11 cellular contexts compared by ENCODE assay signal in the genomic region with DNA sequence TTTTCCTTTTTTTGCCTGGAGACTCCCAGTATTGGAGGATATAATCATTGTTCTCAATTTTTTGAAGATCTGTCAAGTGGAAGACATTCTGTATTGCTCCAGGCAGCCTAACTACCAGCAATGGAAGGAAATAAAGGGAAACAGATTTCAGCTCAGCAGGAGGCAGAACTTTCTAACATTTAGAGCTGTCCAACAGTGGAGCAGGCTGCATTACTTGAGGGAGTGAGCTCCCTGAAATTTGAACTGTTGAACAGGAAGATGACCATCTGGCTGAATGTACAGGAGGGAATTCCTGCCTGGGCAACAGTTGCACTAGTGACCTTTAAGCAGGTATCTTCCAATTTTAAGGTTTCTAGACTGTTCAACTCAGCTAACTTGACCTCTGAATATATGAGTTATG. TPM values are rescaled to one million over a fixed set of nuclear protein-coding genes. Genes with fewer than 3 reads are reported as not detected.
DNase-seq lines count a peak whose midpoint lies in the region; ATAC-seq and TF ChIP-seq lines count a peak whose summit lies in the region.
"Had no signal": no experiment of that assay in that cellular context is flagged by ENCODE, and none has a peak within 500 bp of the region (broad histone marks: within the 10 kb centered on the region; RNA-seq: fewer than 3 reads in every experiment).

No MANE protein-coding gene starts in this region.

- no peaks in the 10 kb centered on the region for H3K36me3 ChIP-seq in CD4-positive, CD25-positive, alpha-beta regulatory T cell (ENCODE audit: control insufficient read depth, insufficient read depth, low read length)
- H3K36me3 ChIP-seq in HEK293 (ENCODE audit: control insufficient read depth in 2 of 2, insufficient read depth in 1 of 2, low read length in 2 of 2) = peaks cover 0 to 19% of the 10 kb centered on the region in 2 experiments; a peak in 2 of 3 replicates
- H3K36me3 ChIP-seq: right atrium auricular region had no signal

- no peaks in the 10 kb centered on the region for H3K27me3 ChIP-seq in CD4-positive, CD25-positive, alpha-beta regulatory T cell (ENCODE audit: control insufficient read depth, insufficient read depth, low read length)
- H3K27me3 ChIP-seq: right atrium auricular region had no signal

- no peak overlapping the region for H3K4me3 ChIP-seq in CD4-positive, CD25-positive, alpha-beta regulatory T cell (ENCODE audit: low read depth, low read length)
- no peak overlapping the region for H3K4me3 ChIP-seq in HEK293 (ENCODE audit: low read depth, low read length)

- intact Hi-C loops in activated T-helper 1 cell treated with anti-CD3 and anti-CD28 coated beads, Interleukin-12 subunit alpha, Interleukin-12 subunit beta, Interleukin-2, Interleukin-4 antibody, amounts not matched to agents 30 ng/mL and 10 ng/mL and 1 ng/mL, durations not matched to agents 14 hours and 24 hours and 36 hours (cut with micrococcal nuclease) = loop anchor here (5.0 kb wide), 2 partner anchors 487 to 488 kb away; a partner anchor contains a TSS

- H3K4me1 ChIP-seq in CD4-positive, CD25-positive, alpha-beta regulatory T cell (ENCODE audit: control insufficient read depth, insufficient read depth, low read length, poor library complexity, severe bottlenecking) = peaks cover 27% of the 10 kb centered on the region
- no peaks in the 10 kb centered on the region for H3K4me1 ChIP-seq in HEK293 (ENCODE audit: control insufficient read depth, insufficient read depth, low read length)

- no peak for DNase-seq in CD4-positive, CD25-positive, alpha-beta regulatory T cell
- DNase-seq in activated T-helper 1 cell treated with anti-CD3 and anti-CD28 coated beads, Interleukin-12 subunit alpha, Interleukin-12 subunit beta, Interleukin-2, Interleukin-4 antibody, amounts not matched to agents 30 ng/mL and 10 ng/mL and 1 ng/mL, durations not matched to agents 14 hours and 24 hours and 36 hours (ENCODE audit: low spot score) = no peak
- DNase-seq in memory B cell (ENCODE audit: low spot score in 2 of 2) (no peak), H4 (ENCODE audit: low spot score) (no peak), EL (no peak)
- DNase-seq: activated CD8-positive, alpha-beta memory T cell treated with anti-CD3 and anti-CD28 coated beads for 24 hours; DMS53 had no signal

- peaks cover 7% of the 10 kb centered on the region for H3K27me3 Mint-ChIP-seq in CD4-positive, CD25-positive, alpha-beta regulatory T cell
- H3K27me3 Mint-ChIP-seq in activated T-helper 1 cell treated with anti-CD3 and anti-CD28 coated beads, Interleukin-12 subunit alpha, Interleukin-12 subunit beta, Interleukin-2, Interleukin-4 antibody, amounts not matched to agents 30 ng/mL and 10 ng/mL and 1 ng/mL, durations not matched to agents 14 hours and 24 hours and 36 hours (ENCODE audit: insufficient read depth) = no peaks in the 10 kb centered on the region
- H3K27me3 Mint-ChIP-seq in memory B cell = no peaks in the 10 kb centered on the region

- POLR2A ChIA-PET in HEK293 (lab: Yijun Ruan, JAX) = interaction anchor here (0.6 to 4.8 kb wide), 3 partner anchors 16 to 97 kb away, joined by 3 to 60 read pairs (median 7); a partner anchor contains a TSS

- H3K4me3 Mint-ChIP-seq in CD4-positive, CD25-positive, alpha-beta regulatory T cell = peak overlapping the region; percentile 92 to 99 (median 98)
- peak overlapping the region; percentile 99 for H3K4me3 Mint-ChIP-seq in activated T-helper 1 cell treated with anti-CD3 and anti-CD28 coated beads, Interleukin-12 subunit alpha, Interleukin-12 subunit beta, Interleukin-2, Interleukin-4 antibody, amounts not matched to agents 30 ng/mL and 10 ng/mL and 1 ng/mL, durations not matched to agents 14 hours and 24 hours and 36 hours
- peak overlapping the region; percentile 99 for H3K4me3 Mint-ChIP-seq in memory B cell

- peak overlapping the region in 2 of 3 donors; percentile 94 to 95 for H3K27ac Mint-ChIP-seq in CD4-positive, CD25-positive, alpha-beta regulatory T cell
- H3K27ac Mint-ChIP-seq in activated T-helper 1 cell treated with anti-CD3 and anti-CD28 coated beads, Interleukin-12 subunit alpha, Interleukin-12 subunit beta, Interleukin-2, Interleukin-4 antibody, amounts not matched to agents 30 ng/mL and 10 ng/mL and 1 ng/mL, durations not matched to agents 14 hours and 24 hours and 36 hours = peak overlapping the region; percentile 93
- H3K27ac Mint-ChIP-seq in memory B cell = peak overlapping the region; percentile 97

- no peak for ATAC-seq in CD4-positive, CD25-positive, alpha-beta regulatory T cell (ENCODE audit: low read depth in 2 of 2)
- ATAC-seq in memory B cell (ENCODE audit: low read depth) (no peak), HG02938 (IDR thresholded peaks at IDR 0.05; ENCODE audit: unreplicated experiment) (no peak), HG03025 (IDR thresholded peaks at IDR 0.05; ENCODE audit: low FRiP score, unreplicated experiment) (no peak)

- H3K27ac ChIP-seq in CD4-positive, CD25-positive, alpha-beta regulatory T cell (ENCODE audit: insufficient read depth, low read length, poor library complexity, severe bottlenecking) = no peak overlapping the region
- H3K27ac ChIP-seq in HEK293 (ENCODE audit: extremely low read depth, low read depth, low read length) = no peak overlapping the region

- no peaks in the 10 kb centered on the region for H3K9me3 Mint-ChIP-seq in CD4-positive, CD25-positive, alpha-beta regulatory T cell
- no peaks in the 10 kb centered on the region for H3K9me3 Mint-ChIP-seq in activated T-helper 1 cell treated with anti-CD3 and anti-CD28 coated beads, Interleukin-12 subunit alpha, Interleukin-12 subunit beta, Interleukin-2, Interleukin-4 antibody, amounts not matched to agents 30 ng/mL and 10 ng/mL and 1 ng/mL, durations not matched to agents 14 hours and 24 hours and 36 hours
- H3K9me3 Mint-ChIP-seq in memory B cell = no peaks in the 10 kb centered on the region

- H3K36me3 Mint-ChIP-seq in CD4-positive, CD25-positive, alpha-beta regulatory T cell = peaks cover 15% of the 10 kb centered on the region
- peaks cover 12% of the 10 kb centered on the region for H3K36me3 Mint-ChIP-seq in activated T-helper 1 cell treated with anti-CD3 and anti-CD28 coated beads, Interleukin-12 subunit alpha, Interleukin-12 subunit beta, Interleukin-2, Interleukin-4 antibody, amounts not matched to agents 30 ng/mL and 10 ng/mL and 1 ng/mL, durations not matched to agents 14 hours and 24 hours and 36 hours (ENCODE audit: low read depth)
- peaks cover 2% of the 10 kb centered on the region for H3K36me3 Mint-ChIP-seq in memory B cell

- CTCF ChIA-PET in HEK293 (lab: Yijun Ruan, JAX) = interaction anchor here (0.6 to 1.3 kb wide), 4 partner anchors 17 to 1231 kb away, joined by 3 to 6 read pairs (median 4); no protein-coding TSS in a partner anchor

- H3K9me3 ChIP-seq in CD4-positive, CD25-positive, alpha-beta regulatory T cell (ENCODE audit: control insufficient read depth in 2 of 2, low read length in 2 of 2) = no peaks in the 10 kb centered on the region
- H3K9me3 ChIP-seq in HEK293 (ENCODE audit: control insufficient read depth, insufficient read depth, low read depth, low read length) = no peaks in the 10 kb centered on the region
- H3K9me3 ChIP-seq: right atrium auricular region had no signal

- no peak for TF ChIP-seq CTCF in HEK293 (tag by site-specific recombination; IDR thresholded peaks at IDR 0.05)

- peaks cover 26 to 45% (median 36%) of the 10 kb centered on the region in 4 donors for H3K4me1 Mint-ChIP-seq in CD4-positive, CD25-positive, alpha-beta regulatory T cell
- H3K4me1 Mint-ChIP-seq in activated T-helper 1 cell treated with anti-CD3 and anti-CD28 coated beads, Interleukin-12 subunit alpha, Interleukin-12 subunit beta, Interleukin-2, Interleukin-4 antibody, amounts not matched to agents 30 ng/mL and 10 ng/mL and 1 ng/mL, durations not matched to agents 14 hours and 24 hours and 36 hours (ENCODE audit: low read depth) = peaks cover 42% of the 10 kb centered on the region
- peaks cover 22% of the 10 kb centered on the region for H3K4me1 Mint-ChIP-seq in memory B cell

TF ChIP-seq in HEK293, 187 proteins besides CTCF, POLR2A, EP300 and RAD21:
- no peak for TF ChIP-seq ZNF548 (tag by site-specific recombination; IDR thresholded peaks at IDR 0.05)
- TF ChIP-seq, protein P1, sequence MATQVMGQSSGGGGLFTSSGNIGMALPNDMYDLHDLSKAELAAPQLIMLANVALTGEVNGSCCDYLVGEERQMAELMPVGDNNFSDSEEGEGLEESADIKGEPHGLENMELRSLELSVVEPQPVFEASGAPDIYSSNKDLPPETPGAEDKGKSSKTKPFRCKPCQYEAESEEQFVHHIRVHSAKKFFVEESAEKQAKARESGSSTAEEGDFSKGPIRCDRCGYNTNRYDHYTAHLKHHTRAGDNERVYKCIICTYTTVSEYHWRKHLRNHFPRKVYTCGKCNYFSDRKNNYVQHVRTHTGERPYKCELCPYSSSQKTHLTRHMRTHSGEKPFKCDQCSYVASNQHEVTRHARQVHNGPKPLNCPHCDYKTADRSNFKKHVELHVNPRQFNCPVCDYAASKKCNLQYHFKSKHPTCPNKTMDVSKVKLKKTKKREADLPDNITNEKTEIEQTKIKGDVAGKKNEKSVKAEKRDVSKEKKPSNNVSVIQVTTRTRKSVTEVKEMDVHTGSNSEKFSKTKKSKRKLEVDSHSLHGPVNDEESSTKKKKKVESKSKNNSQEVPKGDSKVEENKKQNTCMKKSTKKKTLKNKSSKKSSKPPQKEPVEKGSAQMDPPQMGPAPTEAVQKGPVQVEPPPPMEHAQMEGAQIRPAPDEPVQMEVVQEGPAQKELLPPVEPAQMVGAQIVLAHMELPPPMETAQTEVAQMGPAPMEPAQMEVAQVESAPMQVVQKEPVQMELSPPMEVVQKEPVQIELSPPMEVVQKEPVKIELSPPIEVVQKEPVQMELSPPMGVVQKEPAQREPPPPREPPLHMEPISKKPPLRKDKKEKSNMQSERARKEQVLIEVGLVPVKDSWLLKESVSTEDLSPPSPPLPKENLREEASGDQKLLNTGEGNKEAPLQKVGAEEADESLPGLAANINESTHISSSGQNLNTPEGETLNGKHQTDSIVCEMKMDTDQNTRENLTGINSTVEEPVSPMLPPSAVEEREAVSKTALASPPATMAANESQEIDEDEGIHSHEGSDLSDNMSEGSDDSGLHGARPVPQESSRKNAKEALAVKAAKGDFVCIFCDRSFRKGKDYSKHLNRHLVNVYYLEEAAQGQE (tag by site-specific recombination; IDR thresholded peaks at IDR 0.05) = peak; percentile 84

RNA-seq across cellular contexts. Expression of a gene that starts 1.1 kb away (rescaled TPM):
- 65.4 TPM for total RNA-seq in CD4-positive, CD25-positive, alpha-beta regulatory T cell
- 10 to 100 TPM; 34.0 to 40.7 (median 35.4) TPM for polyA plus RNA-seq in CD4-positive, CD25-positive, alpha-beta regulatory T cell
- 53.6 and 56.8 TPM in 2 replicates for total RNA-seq in activated T-helper 1 cell treated with anti-CD3 and anti-CD28 coated beads, Interleukin-12 subunit alpha, Interleukin-12 subunit beta, Interleukin-2, Interleukin-4 antibody, amounts not matched to agents 30 ng/mL and 10 ng/mL and 1 ng/mL, durations not matched to agents 14 hours and 24 hours and 36 hours
- total RNA-seq in H4 (2014; rRNA removed; shearing (Covaris generic)) = 20.3 and 23.1 TPM in 2 replicates

RNA-seq across cellular contexts. Expression of a gene that starts 19.4 kb away (rescaled TPM):
- 167 TPM for total RNA-seq in CD4-positive, CD25-positive, alpha-beta regulatory T cell
- 100 to 1,000 TPM; 132 to 156 (median 147) TPM for polyA plus RNA-seq in CD4-positive, CD25-positive, alpha-beta regulatory T cell
- 242 and 243 TPM in 2 replicates for total RNA-seq in activated T-helper 1 cell treated with anti-CD3 and anti-CD28 coated beads, Interleukin-12 subunit alpha, Interleukin-12 subunit beta, Interleukin-2, Interleukin-4 antibody, amounts not matched to agents 30 ng/mL and 10 ng/mL and 1 ng/mL, durations not matched to agents 14 hours and 24 hours and 36 hours
- 66.1 and 77.5 TPM in 2 replicates for total RNA-seq in H4 (2014; rRNA removed; shearing (Covaris generic))
